Comparison of ENCODE assay signal across 8 cellular contexts in the genomic region with DNA sequence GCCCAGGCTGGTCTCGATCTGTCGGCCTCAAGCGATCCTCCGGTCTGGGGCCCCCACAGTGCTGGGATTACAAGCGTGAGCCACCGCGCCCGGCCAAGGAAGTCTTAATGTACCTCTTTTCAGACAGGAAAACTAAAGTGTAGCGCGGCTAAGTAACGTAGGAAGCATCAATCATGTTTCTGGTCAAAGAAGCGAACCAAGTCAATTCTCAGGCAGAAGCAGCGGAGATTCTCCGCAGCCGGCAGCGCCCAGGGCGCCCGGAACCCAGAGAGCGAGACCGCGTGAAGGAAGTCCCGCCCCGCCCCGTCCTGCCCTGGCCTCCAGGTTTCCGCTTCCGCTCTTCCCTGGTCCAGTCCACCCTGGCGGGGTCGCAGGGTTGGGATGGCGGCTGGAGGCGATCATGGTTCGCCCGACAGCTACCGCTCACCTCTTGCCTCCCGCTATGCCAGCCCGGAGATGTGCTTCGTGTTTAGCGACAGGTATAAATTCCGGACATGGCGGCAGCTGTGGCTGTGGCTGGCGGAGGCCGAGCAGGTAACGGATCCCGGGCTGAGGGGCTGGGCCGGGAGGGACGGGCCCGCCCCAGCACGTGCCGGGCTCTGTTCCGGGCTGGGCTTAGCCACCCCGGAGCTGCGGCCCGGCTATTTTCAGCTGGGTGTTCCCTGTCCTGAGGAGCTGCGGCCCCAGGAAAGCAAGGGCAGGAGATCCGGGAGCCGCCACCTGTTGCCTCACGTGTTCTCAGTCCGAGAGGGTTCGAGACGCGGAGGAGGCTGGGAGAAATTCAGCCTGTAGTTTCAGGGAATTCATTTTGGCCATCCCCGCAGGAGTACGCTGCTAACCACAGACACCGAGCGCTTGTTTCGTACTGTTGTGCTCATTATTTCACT. TPM values are rescaled to one million over a fixed set of nuclear protein-coding genes. Genes with fewer than 3 reads are reported as not detected.
DNase-seq lines count a peak whose midpoint lies in the region; ATAC-seq, FAIRE-seq and TF ChIP-seq lines count a peak whose summit lies in the region.

Gene ADSL (plus strand): TSS at position 323 of the 887 bp plus-strand sequence. CDS start 59 bp downstream, at position 382.

- peak within 1 kb of the TSS; percentile 97 for H3K27ac Mint-ChIP-seq in WTC11
- H3K27ac Mint-ChIP-seq in immature natural killer cell: peak within 1 kb of the TSS; percentile 91 to 99 (median 96)

- TF ChIP-seq CTCF in WTC11 (IDR thresholded peaks at IDR 0.05) (no peak), bronchial epithelial cell (IDR thresholded peaks at IDR 0.05; ENCODE audit: insufficient read depth, low read length, severe bottlenecking) (no peak)

- DNase-seq in A172 (ENCODE audit: low spot score): peak; percentile 71
- peak; percentile 87 for DNase-seq in NCI-H2196 (lab: John Stamatoyannopoulos, UW; ENCODE audit: unreplicated experiment)
- peak; percentile 89 for DNase-seq in WTC11 (ENCODE audit: low spot score)
- peak; percentile 65 for DNase-seq in bronchial epithelial cell (ENCODE audit: low read depth)
- DNase-seq in immature natural killer cell: peak; percentile 77 to 80 (median 79)
- DNase-seq in smooth muscle cell of the brain vasculature (ENCODE audit: low read depth, low spot score): peak; percentile 61

- no peak for FAIRE-seq in bronchial epithelial cell (lab: Jason Lieb, UNC)

- no peaks in the 10 kb centered on the region for H3K27me3 ChIP-seq in bronchial epithelial cell (ENCODE audit: control insufficient read depth, insufficient read depth, low read length)

- H3K4me3 Mint-ChIP-seq in WTC11 (peak within 1 kb of the TSS; percentile 96), immature natural killer cell (peak within 1 kb of the TSS; percentile 96 to 99 (median 99))

- H3K36me3 Mint-ChIP-seq in WTC11 (peaks cover 22% of the 10 kb centered on the region), immature natural killer cell (peaks cover 4 to 5% (median 4%) of the 10 kb centered on the region in 3 donors)

- H3K4me3 ChIP-seq in bronchial epithelial cell (ENCODE audit: low read depth, low read length): peak within 1 kb of the TSS; percentile 75

- H3K9me3 Mint-ChIP-seq in WTC11 (no peaks in the 10 kb centered on the region), immature natural killer cell (no peaks in the 10 kb centered on the region)

- H3K4me1 Mint-ChIP-seq in WTC11 (peaks cover 12% of the 10 kb centered on the region), immature natural killer cell (peaks cover 28 to 41% of the 10 kb centered on the region in 2 donors)

- CTCF ChIA-PET in WTC11 (lab: Charles Lee): interaction anchor here (0.6 to 2.6 kb wide), 10 partner anchors 11 to 403 kb away, joined by 3 to 6 read pairs (median 4); no protein-coding TSS in a partner anchor

- no peaks in the 10 kb centered on the region for H3K27me3 Mint-ChIP-seq in WTC11 (ENCODE audit: low read depth)
- H3K27me3 Mint-ChIP-seq in immature natural killer cell (ENCODE audit: low read depth in 3 of 3): peaks cover 7 to 9% (median 8%) of the 10 kb centered on the region in 3 donors

- POLR2A ChIA-PET in WTC11 (lab: Charles Lee): interaction anchor here (0.7 to 1.3 kb wide), 3 partner anchors 167 to 322 kb away, joined by 3 to 8 read pairs (median 6); no protein-coding TSS in a partner anchor

- peaks cover 6% of the 10 kb centered on the region for H3K36me3 ChIP-seq in bronchial epithelial cell (ENCODE audit: control insufficient read depth, insufficient read depth, low read length)

- ATAC-seq in GM18517 (IDR thresholded peaks at IDR 0.05; ENCODE audit: unreplicated experiment) (peak; percentile 71), HG03060 (IDR thresholded peaks at IDR 0.05; ENCODE audit: low read depth, unreplicated experiment) (peak; percentile 45), WTC11 (peak; percentile 95)

TF ChIP-seq in WTC11, 78 proteins besides CTCF, POLR2A, EP300 and RAD21 (continues in another document):
- TF ChIP-seq, protein P1, sequence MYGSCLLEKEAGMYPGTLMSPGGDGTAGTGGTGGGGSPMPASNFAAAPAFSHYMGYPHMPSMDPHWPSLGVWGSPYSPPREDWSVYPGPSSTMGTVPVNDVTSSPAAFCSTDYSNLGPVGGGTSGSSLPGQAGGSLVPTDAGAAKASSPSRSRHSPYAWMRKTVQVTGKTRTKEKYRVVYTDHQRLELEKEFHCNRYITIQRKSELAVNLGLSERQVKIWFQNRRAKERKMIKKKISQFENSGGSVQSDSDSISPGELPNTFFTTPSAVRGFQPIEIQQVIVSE (CRISPR knock-in tag; IDR thresholded peaks at IDR 0.05; ENCODE audit: borderline replicate concordance): no peak
- peak; percentile 87; the same call in 1 of the 2 replicates for TF ChIP-seq KAT7 (CRISPR knock-in tag; IDR thresholded peaks at IDR 0.05; ENCODE audit: borderline replicate concordance)
- 0 out of 2 replicates have a peak, but pooled peaks have one; percentile 38 for TF ChIP-seq EMX1 (CRISPR knock-in tag; IDR thresholded peaks at IDR 0.05)
- TF ChIP-seq ZNF425 (CRISPR knock-in tag; conservative IDR thresholded peaks at IDR 0.05): no peak
- TF ChIP-seq, protein P2, sequence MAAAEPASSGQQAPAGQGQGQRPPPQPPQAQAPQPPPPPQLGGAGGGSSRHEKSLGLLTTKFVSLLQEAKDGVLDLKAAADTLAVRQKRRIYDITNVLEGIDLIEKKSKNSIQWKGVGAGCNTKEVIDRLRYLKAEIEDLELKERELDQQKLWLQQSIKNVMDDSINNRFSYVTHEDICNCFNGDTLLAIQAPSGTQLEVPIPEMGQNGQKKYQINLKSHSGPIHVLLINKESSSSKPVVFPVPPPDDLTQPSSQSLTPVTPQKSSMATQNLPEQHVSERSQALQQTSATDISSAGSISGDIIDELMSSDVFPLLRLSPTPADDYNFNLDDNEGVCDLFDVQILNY (CRISPR knock-in tag; IDR thresholded peaks at IDR 0.05): 0 out of 2 replicates have a peak, but pooled peaks have one; percentile 60
- TF ChIP-seq ZNF263 (CRISPR knock-in tag; IDR thresholded peaks at IDR 0.05; ENCODE audit: low read depth): no peak
- TF ChIP-seq, protein P3, sequence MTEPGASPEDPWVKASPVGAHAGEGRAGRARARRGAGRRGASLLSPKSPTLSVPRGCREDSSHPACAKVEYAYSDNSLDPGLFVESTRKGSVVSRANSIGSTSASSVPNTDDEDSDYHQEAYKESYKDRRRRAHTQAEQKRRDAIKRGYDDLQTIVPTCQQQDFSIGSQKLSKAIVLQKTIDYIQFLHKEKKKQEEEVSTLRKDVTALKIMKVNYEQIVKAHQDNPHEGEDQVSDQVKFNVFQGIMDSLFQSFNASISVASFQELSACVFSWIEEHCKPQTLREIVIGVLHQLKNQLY (CRISPR knock-in tag; IDR thresholded peaks at IDR 0.05): no peak
- peak; percentile 90; the same call in 1 of the 2 replicates for TF ChIP-seq ESRRA (CRISPR knock-in tag; IDR thresholded peaks at IDR 0.05; ENCODE audit: borderline replicate concordance)
- TF ChIP-seq NR2C2 (CRISPR knock-in tag; IDR thresholded peaks at IDR 0.05): no peak
- peak; percentile 91 for TF ChIP-seq SP1 (CRISPR knock-in tag; conservative IDR thresholded peaks at IDR 0.05)
- TF ChIP-seq, protein P4, sequence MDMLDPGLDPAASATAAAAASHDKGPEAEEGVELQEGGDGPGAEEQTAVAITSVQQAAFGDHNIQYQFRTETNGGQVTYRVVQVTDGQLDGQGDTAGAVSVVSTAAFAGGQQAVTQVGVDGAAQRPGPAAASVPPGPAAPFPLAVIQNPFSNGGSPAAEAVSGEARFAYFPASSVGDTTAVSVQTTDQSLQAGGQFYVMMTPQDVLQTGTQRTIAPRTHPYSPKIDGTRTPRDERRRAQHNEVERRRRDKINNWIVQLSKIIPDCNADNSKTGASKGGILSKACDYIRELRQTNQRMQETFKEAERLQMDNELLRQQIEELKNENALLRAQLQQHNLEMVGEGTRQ (CRISPR knock-in tag; IDR thresholded peaks at IDR 0.05): peak; percentile 87
- TF ChIP-seq ZBTB21 (CRISPR knock-in tag; IDR thresholded peaks at IDR 0.05; ENCODE audit: borderline replicate concordance): peak; percentile 92; the same call in 1 of the 2 replicates

RNA-seq across cellular contexts. Expression of gene ADSL, which starts in this region (rescaled TPM):
- total RNA-seq in A172 (2014; rRNA removed; shearing (Covaris generic)): 112 and 141 TPM in 2 replicates
- total RNA-seq in WTC11 (2021) (133 to 154 TPM (median 136 TPM) in 3 replicates), bronchial epithelial cell (57.1 and 110 TPM in 2 replicates)
- 10 to 100 TPM; 57.5 to 59.7 (median 59.3) TPM for polyA plus RNA-seq in immature natural killer cell

Comparison
In these comparisons a context has a peak if more than half of its experiments do, and no peak if none do; other contexts are left out.
1. Peak in every context shown above with its lines: DNase-seq, ATAC-seq and H3K4me3 ChIP-seq.
2. ATAC-seq: peak in every context shown above with its lines; median percentile 95 in WTC11; 71 in GM18517; 45 in HG03060.